In the genomic region with DNA sequence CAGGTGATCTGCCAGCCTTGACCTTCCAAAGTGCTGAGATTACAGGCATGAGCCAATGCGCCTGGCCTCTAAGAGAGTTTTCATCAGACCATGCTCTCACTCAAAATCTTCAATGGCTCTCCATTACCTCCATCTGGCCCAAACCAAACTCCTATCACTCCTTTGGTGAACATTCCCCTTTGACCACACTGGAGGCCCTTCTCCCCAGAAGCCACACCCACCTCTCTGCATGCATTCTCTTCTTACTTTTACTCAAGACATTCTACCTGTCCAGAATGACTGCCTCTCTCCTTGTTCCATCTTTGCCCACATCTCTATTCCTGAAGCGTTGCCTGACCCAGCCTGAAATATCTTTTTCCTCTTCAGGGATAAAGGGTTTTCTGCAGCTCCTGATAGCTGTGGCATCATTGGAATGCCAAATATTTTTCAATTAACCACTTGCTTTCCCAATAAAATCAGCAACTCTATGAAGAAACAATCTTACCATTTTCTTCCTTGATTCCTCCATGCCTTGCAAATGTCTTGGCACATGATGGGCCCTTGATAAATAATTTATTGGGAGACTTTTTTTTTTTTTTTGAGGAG, we compare ENCODE assay signal across 2 cellular contexts.
TF ChIP-seq lines count a peak whose summit lies in the region.

No MANE protein-coding gene starts in this region.

TF ChIP-seq in IMR-90, 13 proteins besides CTCF, POLR2A, EP300 and RAD21:
- TF ChIP-seq RCOR1 (IDR thresholded peaks at IDR 0.05; ENCODE audit: insufficient replicate concordance, low read length) (no peak), MAFK (IDR thresholded peaks at IDR 0.05; ENCODE audit: low read depth, low read length) (no peak), NFE2L2 (IDR thresholded peaks at IDR 0.05; ENCODE audit: low read depth, low read length) (no peak), FOS (IDR thresholded peaks at IDR 0.05; ENCODE audit: low read depth, low read length) (no peak), CHD1 (IDR thresholded peaks at IDR 0.05; ENCODE audit: low read depth, low read length) (no peak), BHLHE40 (IDR thresholded peaks at IDR 0.05; ENCODE audit: low read depth, low read length) (no peak)
- TF ChIP-seq, protein P1, sequence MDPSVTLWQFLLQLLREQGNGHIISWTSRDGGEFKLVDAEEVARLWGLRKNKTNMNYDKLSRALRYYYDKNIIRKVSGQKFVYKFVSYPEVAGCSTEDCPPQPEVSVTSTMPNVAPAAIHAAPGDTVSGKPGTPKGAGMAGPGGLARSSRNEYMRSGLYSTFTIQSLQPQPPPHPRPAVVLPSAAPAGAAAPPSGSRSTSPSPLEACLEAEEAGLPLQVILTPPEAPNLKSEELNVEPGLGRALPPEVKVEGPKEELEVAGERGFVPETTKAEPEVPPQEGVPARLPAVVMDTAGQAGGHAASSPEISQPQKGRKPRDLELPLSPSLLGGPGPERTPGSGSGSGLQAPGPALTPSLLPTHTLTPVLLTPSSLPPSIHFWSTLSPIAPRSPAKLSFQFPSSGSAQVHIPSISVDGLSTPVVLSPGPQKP (IDR thresholded peaks at IDR 0.05; ENCODE audit: borderline replicate concordance, low read depth, low read length): no peak
- TF ChIP-seq, protein P2, sequence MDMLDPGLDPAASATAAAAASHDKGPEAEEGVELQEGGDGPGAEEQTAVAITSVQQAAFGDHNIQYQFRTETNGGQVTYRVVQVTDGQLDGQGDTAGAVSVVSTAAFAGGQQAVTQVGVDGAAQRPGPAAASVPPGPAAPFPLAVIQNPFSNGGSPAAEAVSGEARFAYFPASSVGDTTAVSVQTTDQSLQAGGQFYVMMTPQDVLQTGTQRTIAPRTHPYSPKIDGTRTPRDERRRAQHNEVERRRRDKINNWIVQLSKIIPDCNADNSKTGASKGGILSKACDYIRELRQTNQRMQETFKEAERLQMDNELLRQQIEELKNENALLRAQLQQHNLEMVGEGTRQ (IDR thresholded peaks at IDR 0.05; ENCODE audit: low read depth, low read length): no peak

TF ChIP-seq in H1, 55 proteins besides CTCF, POLR2A, EP300 and RAD21:
- TF ChIP-seq TEAD4 (IDR thresholded peaks at IDR 0.05; ENCODE audit: low read depth, low read length): 0 out of 2 replicates have a peak, but pooled peaks have one; percentile 14
- TF ChIP-seq BRCA1 (IDR thresholded peaks at IDR 0.05; ENCODE audit: low read depth, low read length): no peak
